In genomic region chr3:105503191-105503593, GRCh38 we compare ENCODE assay signal across 1 cellular context.
A peak's percentile ranks its signal among the peaks of the same experiment; 100 is the strongest.
TF ChIP-seq lines count a peak whose summit lies in the region.

No MANE protein-coding gene starts in this region.

TF ChIP-seq in HepG2, 621 proteins besides CTCF, POLR2A, EP300 and RAD21 (continued from another document and continues in another):
- no peak for TF ChIP-seq GPBP1L1 (CRISPR knock-in tag; IDR thresholded peaks at IDR 0.05)
- no peak for TF ChIP-seq ZNF790 (CRISPR knock-in tag; IDR thresholded peaks at IDR 0.05; ENCODE audit: borderline replicate concordance)
- TF ChIP-seq TCF7L2 (IDR thresholded peaks at IDR 0.05; ENCODE audit: low read depth, low read length): no peak; the same call in 1 of the 2 replicates
- no peak for TF ChIP-seq DBP (CRISPR knock-in tag; IDR thresholded peaks at IDR 0.05; ENCODE audit: not compliant biosample characterization)
- no peak for TF ChIP-seq CHD4 (IDR thresholded peaks at IDR 0.05; ENCODE audit: borderline replicate concordance, low read length)
- peak; percentile 98 for TF ChIP-seq ARID3A (IDR thresholded peaks at IDR 0.05; ENCODE audit: low read depth, low read length)
- TF ChIP-seq ZNF850 (CRISPR knock-in tag; conservative IDR thresholded peaks at IDR 0.05): no peak
- no peak for TF ChIP-seq ZNF674 (CRISPR knock-in tag; IDR thresholded peaks at IDR 0.05; ENCODE audit: low read depth)
- no peak for TF ChIP-seq ZNF101 (CRISPR knock-in tag; IDR thresholded peaks at IDR 0.05; ENCODE audit: borderline replicate concordance, low read depth)
- TF ChIP-seq ZBTB42 (CRISPR knock-in tag; IDR thresholded peaks at IDR 0.05): no peak
- peak; percentile 97 for TF ChIP-seq ZNF503 (CRISPR knock-in tag; IDR thresholded peaks at IDR 0.05)
- TF ChIP-seq ZNF44 (CRISPR knock-in tag; IDR thresholded peaks at IDR 0.05): no peak
- no peak for TF ChIP-seq FOXM1 (CRISPR knock-in tag; IDR thresholded peaks at IDR 0.05)
- TF ChIP-seq YEATS4 (CRISPR knock-in tag; IDR thresholded peaks at IDR 0.05; ENCODE audit: borderline replicate concordance): peak; percentile 59; the same call in 1 of the 2 replicates
- no peak for TF ChIP-seq ZFP36L2 (CRISPR knock-in tag; IDR thresholded peaks at IDR 0.05)
- TF ChIP-seq ZNF468 (CRISPR knock-in tag; IDR thresholded peaks at IDR 0.05): no peak
- no peak for TF ChIP-seq BCLAF1 (IDR thresholded peaks at IDR 0.05)
- TF ChIP-seq PPARG (CRISPR knock-in tag; conservative IDR thresholded peaks at IDR 0.05): peak; percentile 80
- TF ChIP-seq NPAS2 (CRISPR knock-in tag; IDR thresholded peaks at IDR 0.05; ENCODE audit: borderline replicate concordance): no peak
- no peak for TF ChIP-seq MZF1 (CRISPR knock-in tag; IDR thresholded peaks at IDR 0.05; ENCODE audit: borderline replicate concordance)
- no peak for TF ChIP-seq E2F5 (CRISPR knock-in tag; conservative IDR thresholded peaks at IDR 0.05)
- TF ChIP-seq ZEB1 (IDR thresholded peaks at IDR 0.05; ENCODE audit: insufficient replicate concordance, low read depth): peak; percentile 37
- TF ChIP-seq UBTF (CRISPR knock-in tag; IDR thresholded peaks at IDR 0.05): no peak
- no peak for TF ChIP-seq CHCHD3 (CRISPR knock-in tag; IDR thresholded peaks at IDR 0.05)
- TF ChIP-seq ZNF549 (CRISPR knock-in tag; IDR thresholded peaks at IDR 0.05): no peak
- TF ChIP-seq HNF4G (IDR thresholded peaks at IDR 0.05; ENCODE audit: borderline replicate concordance, low read depth, low read length): peak; percentile 90
- no peak for TF ChIP-seq HNF4G (CRISPR knock-in tag; IDR thresholded peaks at IDR 0.05; ENCODE audit: borderline replicate concordance, low read depth)
- no peak for TF ChIP-seq FUBP1 (CRISPR knock-in tag; IDR thresholded peaks at IDR 0.05; ENCODE audit: borderline replicate concordance)
- peak; percentile 38; the same call in 1 of the 2 replicates for TF ChIP-seq TFAP4 (IDR thresholded peaks at IDR 0.05; ENCODE audit: borderline replicate concordance, low read depth)
- TF ChIP-seq FOXJ3 (CRISPR knock-in tag; IDR thresholded peaks at IDR 0.05; ENCODE audit: borderline replicate concordance): peak; percentile 97
- TF ChIP-seq THAP9 (CRISPR knock-in tag; IDR thresholded peaks at IDR 0.05; ENCODE audit: borderline replicate concordance): no peak
- no peak for TF ChIP-seq KLF9 (CRISPR knock-in tag; IDR thresholded peaks at IDR 0.05; ENCODE audit: low read depth)
- TF ChIP-seq ZNF275 (CRISPR knock-in tag; IDR thresholded peaks at IDR 0.05; ENCODE audit: borderline replicate concordance): 0 out of 2 replicates have a peak, but pooled peaks have one; percentile 42
- TF ChIP-seq SP5 (CRISPR knock-in tag; IDR thresholded peaks at IDR 0.05; ENCODE audit: borderline replicate concordance, low read depth): peak; percentile 36; the same call in 1 of the 2 replicates
- no peak for TF ChIP-seq BORCS8-MEF2B (CRISPR knock-in tag; IDR thresholded peaks at IDR 0.05)
- no peak for TF ChIP-seq LBX2 (CRISPR knock-in tag; IDR thresholded peaks at IDR 0.05; ENCODE audit: borderline replicate concordance)
- TF ChIP-seq DDIT3 (CRISPR knock-in tag; IDR thresholded peaks at IDR 0.05): no peak
